8 cellular contexts compared by ENCODE assay signal in the genomic region with DNA sequence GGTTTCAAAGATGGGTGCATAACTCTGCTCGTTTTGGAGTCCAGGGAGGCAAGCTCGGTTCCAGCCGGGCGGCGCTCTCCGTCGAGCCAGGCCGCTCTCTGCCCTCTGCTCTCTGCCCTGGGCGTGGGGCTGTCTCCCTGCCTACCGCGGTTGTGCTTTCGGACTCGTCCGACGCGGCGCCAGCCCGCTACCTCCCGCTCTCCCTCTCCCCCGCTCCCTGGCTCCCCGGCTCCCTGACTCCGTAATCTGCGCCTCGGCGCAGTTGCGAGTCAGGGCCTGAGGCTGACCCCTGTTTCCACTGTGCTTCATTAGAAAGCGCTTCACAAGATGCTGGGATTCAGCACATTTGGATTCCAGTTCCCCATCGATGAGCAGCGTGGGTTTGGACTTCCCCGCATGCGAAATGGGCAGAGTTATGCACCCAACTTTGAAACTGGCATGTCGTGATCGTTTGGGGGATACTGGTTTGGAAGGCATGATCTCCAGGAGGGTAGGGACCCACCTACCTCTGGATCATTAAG. TPM values are rescaled to one million over a fixed set of nuclear protein-coding genes. Genes with fewer than 3 reads are reported as not detected.
DNase-seq lines count a peak whose midpoint lies in the region; ATAC-seq, FAIRE-seq and TF ChIP-seq lines count a peak whose summit lies in the region.

No MANE protein-coding gene starts in this region.

- H2AFZ ChIP-seq in H1 (ENCODE audit: low read length) = no peak overlapping the region

- H4K20me1 ChIP-seq in H1 (replicated peaks in 1 of 2; ENCODE audit: control insufficient read depth in 1 of 2, insufficient read depth in 2 of 2, low read length in 2 of 2) = peaks cover 7 to 26% of the 10 kb centered on the region in 2 experiments

- H4K91ac ChIP-seq in H1 (replicated peaks; ENCODE audit: insufficient read length, low read length) = peak overlapping the region; percentile 61

- H3K79me2 ChIP-seq in H1 (ENCODE audit: control insufficient read depth in 1 of 2, insufficient read depth in 2 of 2, low read length in 2 of 2) = peaks cover 34 to 55% of the 10 kb centered on the region in 2 experiments

- H3K36me3 ChIP-seq in H1 (ENCODE audit: control insufficient read depth in 2 of 4, insufficient read depth in 4 of 4, low read length in 3 of 4) (no peaks in the 10 kb centered on the region), mucosa of rectum (ENCODE audit: control insufficient read depth in 2 of 2, insufficient read depth in 2 of 2, low read length in 2 of 2) (no peaks in the 10 kb centered on the region)

- POLR2A ChIA-PET in A549 (lab: Yijun Ruan, JAX) = interaction anchor here (2.9 kb wide), 1 partner anchor 204 kb away, joined by 14 read pairs; no protein-coding TSS in a partner anchor
- POLR2A ChIA-PET in H1 (lab: Charles Lee; ENCODE audit: partially characterized antibody) = interaction anchor here (1.0 to 12.9 kb wide), 11 partner anchors 9 to 209 kb away, joined by 3 to 101 read pairs (median 7); no protein-coding TSS in a partner anchor

- 88% methylated on average over 33 of the region's 33 CpGs for WGBS in A549 (ENCODE audit: missing lambda C conversion rate)
- 9% methylated on average over 30 of the region's 33 CpGs; no CpG with 5 or more reads in 1 of the 2 experiments for WGBS in H1 (ENCODE audit: extremely low coverage in 1 of 2, insufficient coverage in 1 of 2, insufficient read length in 1 of 2, insufficient replicate concordance in 2 of 2, low coverage in 1 of 2, low lambda C conversion rate in 2 of 2, missing lambda C conversion rate in 1 of 2), 2 experiments

- H3K4me1 ChIP-seq in A549 = peaks cover 28% of the 10 kb centered on the region
- H3K4me1 ChIP-seq in H1 (replicated peaks in 1 of 4; ENCODE audit: control insufficient read depth in 3 of 4, insufficient read depth in 4 of 4, low read length in 3 of 4) = peaks cover 13 to 40% (median 33%) of the 10 kb centered on the region in 4 experiments
- peaks cover 15 to 27% of the 10 kb centered on the region in 2 donors for H3K4me1 ChIP-seq in mucosa of rectum (ENCODE audit: control insufficient read depth in 2 of 2, insufficient read depth in 2 of 2, low read length in 2 of 2)

- H4K5ac ChIP-seq in H1 (ENCODE audit: insufficient read length, low read depth, low read length) = peak overlapping the region; percentile 11

- H2AK5ac ChIP-seq in H1 (ENCODE audit: low read depth, low read length) = 0 out of 2 replicates have a peak overlapping the region, but pooled peaks have one; percentile 48

- H3K27ac ChIP-seq in A549 (peak overlapping the region; percentile 82 to 90), H1 (ENCODE audit: low read depth, low read length) (no peak overlapping the region), mucosa of rectum (ENCODE audit: low read depth in 2 of 2, low read length in 2 of 2) (peak overlapping the region; percentile 89 to 97)

- TF ChIP-seq CTCF in A549 (IDR thresholded peaks at IDR 0.05) = no peak
- no peak for TF ChIP-seq CTCF in LNCaP clone FGC (IDR thresholded peaks at IDR 0.05; ENCODE audit: control insufficient read depth, extremely low read depth, insufficient read depth)
- TF ChIP-seq CTCF in H1 (IDR thresholded peaks at IDR 0.05; ENCODE audit: control extremely low read depth in 1 of 3, insufficient read depth in 1 of 3, low read depth in 1 of 3, low read length in 3 of 3) = 0 out of 4 replicates have a peak, but pooled peaks of 1 of the 3 experiments have one; percentile 0

- H3K27me3 ChIP-seq in H1 (replicated peaks in 1 of 4; ENCODE audit: control insufficient read depth in 3 of 4, extremely low read depth in 1 of 4, insufficient read depth in 3 of 4, low read length in 3 of 4) = no peaks in the 10 kb centered on the region
- peaks cover 0 to 5% of the 10 kb centered on the region in 2 donors for H3K27me3 ChIP-seq in mucosa of rectum (ENCODE audit: control insufficient read depth in 2 of 2, insufficient read depth in 2 of 2, low read length in 2 of 2)

- ATAC-seq in A549 (0 out of 6 replicates have a peak, but pooled peaks of 1 of the 2 experiments have one; percentile 1), GM21529 (IDR thresholded peaks at IDR 0.05; ENCODE audit: unreplicated experiment) (no peak)

- DNase-seq in A549 (ENCODE audit: low read depth in 1 of 2, low spot score in 1 of 2) (no peak), LNCaP clone FGC (ENCODE audit: low read depth) (no peak), H1 (ENCODE audit: low read depth in 1 of 2, low spot score in 2 of 2) (no peak), RCC 7860 (ENCODE audit: low spot score) (no peak), NOMO-1 treated with dmso at 0.1 percent for 144 hours (lab: John Stamatoyannopoulos, UW; ENCODE audit: unreplicated experiment) (no peak), NCI-H774 (lab: John Stamatoyannopoulos, UW) (no peak)

- H3K23ac ChIP-seq in H1 (ENCODE audit: insufficient read length) = no peak overlapping the region

- TF ChIP-seq POLR2A in A549 (IDR thresholded peaks at IDR 0.05; ENCODE audit: low read length) = no peak
- no peak for TF ChIP-seq POLR2A in H1 (IDR thresholded peaks at IDR 0.05; ENCODE audit: control extremely low read depth in 1 of 2, low read depth in 2 of 2, low read length in 2 of 2)

- H3K4me2 ChIP-seq in A549 (peak overlapping the region; percentile 96), H1 (ENCODE audit: insufficient read depth in 1 of 2, low read depth in 2 of 2, low read length in 2 of 2) (peak overlapping the region; percentile 86 to 95)

- CTCF ChIA-PET in A549 (lab: Yijun Ruan, JAX) = interaction anchor here (1.0 to 4.6 kb wide), 4 partner anchors 50 to 203 kb away, joined by 3 to 53 read pairs (median 18); no protein-coding TSS in a partner anchor
- CTCF ChIA-PET in H1 (lab: Charles Lee; ENCODE audit: partially characterized antibody) = interaction anchor here (0.7 to 10.2 kb wide), 7 partner anchors 16 to 203 kb away, joined by 3 to 107 read pairs (median 5); no protein-coding TSS in a partner anchor

- TF ChIP-seq EP300 in A549 (IDR thresholded peaks at IDR 0.05) = no peak
- no peak for TF ChIP-seq EP300 in H1 (IDR thresholded peaks at IDR 0.05; ENCODE audit: borderline replicate concordance in 1 of 2, low read depth in 2 of 2, low read length in 2 of 2)

- H3K56ac ChIP-seq in H1 (replicated peaks; ENCODE audit: insufficient read length, low read depth, low read length) = no peak overlapping the region

- no peaks in the 10 kb centered on the region for H3K9me3 ChIP-seq in A549
- H3K9me3 ChIP-seq in H1 (ENCODE audit: insufficient read depth in 2 of 2, low read depth in 1 of 2, low read length in 1 of 2) = no peaks in the 10 kb centered on the region
- no peaks in the 10 kb centered on the region for H3K9me3 ChIP-seq in mucosa of rectum (ENCODE audit: control insufficient read depth in 2 of 2, low read length in 2 of 2)

- no peak overlapping the region for H3K14ac ChIP-seq in H1 (ENCODE audit: insufficient read length)

- H2BK12ac ChIP-seq in H1 (ENCODE audit: low read depth, low read length) = peak overlapping the region; percentile 84; the same call in 1 of the 2 replicates

- TF ChIP-seq RAD21 in A549 (conservative IDR thresholded peaks at IDR 0.05 in 1 of 2, IDR thresholded peaks at IDR 0.05 in 1 of 2) (no peak), H1 (IDR thresholded peaks at IDR 0.05 in 1 of 2, conservative IDR thresholded peaks at IDR 0.05 in 1 of 2; ENCODE audit: low read depth in 2 of 2, low read length in 2 of 2) (0 out of 4 replicates have a peak, but pooled peaks of 1 of the 2 experiments have one; percentile 7)

- peaks cover 27% of the 10 kb centered on the region for H3K23me2 ChIP-seq in H1 (ENCODE audit: low read depth, low read length)

- no peak overlapping the region for H2BK5ac ChIP-seq in H1 (ENCODE audit: low read depth, low read length)

- FAIRE-seq in A549 (lab: Jason Lieb, UNC) (no peak), H1 (lab: Jason Lieb, UNC) (no peak), RCC 7860 (lab: Jason Lieb, UNC) (no peak)

- H2BK15ac ChIP-seq in H1 (ENCODE audit: low read length) = peak overlapping the region; percentile 81; the same call in 1 of the 2 replicates

- H3K79me1 ChIP-seq in H1 (ENCODE audit: low read depth, low read length) = peaks cover 9% of the 10 kb centered on the region; the same call in 1 of the 2 replicates

- peak overlapping the region; percentile 75; the same call in 1 of the 2 replicates for H2BK20ac ChIP-seq in H1 (ENCODE audit: low read length)

- H3K4me3 ChIP-seq in A549 = peak overlapping the region; percentile 86
- H3K4me3 ChIP-seq in LNCaP clone FGC (ENCODE audit: low read depth, low read length) = peak overlapping the region; percentile 89
- peak overlapping the region; percentile 90 to 98 (median 94) for H3K4me3 ChIP-seq in H1 (ENCODE audit: extremely low read depth in 1 of 4, insufficient read depth in 2 of 4, low read depth in 3 of 4, low read length in 4 of 4)
- H3K4me3 ChIP-seq in mucosa of rectum (ENCODE audit: low read length in 2 of 2) = peak overlapping the region; percentile 82 to 100

- peak overlapping the region; percentile 90 for H3K18ac ChIP-seq in H1 (ENCODE audit: extremely low read depth, low read length)

- H3K9ac ChIP-seq in H1 (replicated peaks in 1 of 4; ENCODE audit: extremely low read depth in 1 of 4, low read depth in 3 of 4, low read length in 3 of 4) (peak overlapping the region in 3 of 4 experiments; percentile 59 to 70 (median 65); a peak in 6 of 7 replicates), mucosa of rectum (ENCODE audit: low read depth in 1 of 2, low read length in 2 of 2) (peak overlapping the region; percentile 72 to 73)

- H4K8ac ChIP-seq in H1 (ENCODE audit: extremely low read depth, insufficient read depth, low read length) = peak overlapping the region; percentile 69; the same call in 1 of the 2 replicates

- H3K4ac ChIP-seq in H1 (replicated peaks; ENCODE audit: insufficient read length, low read depth, low read length) = peak overlapping the region; percentile 15

- peak overlapping the region; percentile 48 for H2BK120ac ChIP-seq in H1 (replicated peaks; ENCODE audit: low read depth, low read length)

TF ChIP-seq in A549, 52 proteins besides CTCF, POLR2A, EP300 and RAD21 (continues in another document):
- no peak for TF ChIP-seq RFX5 (IDR thresholded peaks at IDR 0.05)

RNA-seq across cellular contexts. Expression of a gene that starts 2.3 kb away (rescaled TPM):
- 9.8 TPM in 2 replicates for polyA plus RNA-seq in A549 (2011; rRNA removed)
- 12.0 and 16.0 TPM in 2 replicates for polyA plus RNA-seq in A549 (2012; cell fraction: cytosol; rRNA removed)
- 39.1 and 39.4 TPM in 2 replicates for polyA plus RNA-seq in A549 (2012; cell fraction: nucleus; rRNA removed)
- 6.8 to 7.3 TPM (median 7.0 TPM) in 3 replicates for polyA plus RNA-seq in A549 (2017; fragmentation: RNase III; extraction: RNeasy Plus Mini Kit Qiagen cat#74134 plus additional on column Dnase treatment)
- 15.7 and 17.6 TPM in 2 replicates for polyA minus RNA-seq in A549 (2011; rRNA and poly(A)+ RNA removed)
- total RNA-seq in H1 (2021; fragmentation: NEBNext Ultra II Directional; extraction: Animal tissue kit (Norgen Biotek cat#: 25700)) = 173 and 180 TPM in 2 replicates
- polyA plus RNA-seq in H1 (2011; rRNA removed) = 113 and 169 TPM in 2 replicates
- 96.2 TPM for polyA plus RNA-seq in H1 (2011; cell fraction: cytosol; rRNA removed)
- 219 TPM for polyA plus RNA-seq in H1 (2011; cell fraction: nucleus; rRNA removed)
- polyA plus RNA-seq in H1 (2012, experiment 1 of 2) = 59.8 to 90.9 TPM (median 83.4 TPM) in 4 replicates
- polyA plus RNA-seq in H1 (2012, experiment 2 of 2) = 63.6 TPM
- 44.3 TPM for polyA plus RNA-seq in H1 (2013, experiment 1 of 2)
- 44.2 TPM for polyA plus RNA-seq in H1 (2013, experiment 2 of 2)
- polyA minus RNA-seq in H1 (2011; rRNA and poly(A)+ RNA removed) = 81.6 and 128 TPM in 2 replicates
- 90.1 TPM for polyA minus RNA-seq in H1 (2011; cell fraction: cytosol; rRNA and poly(A)+ RNA removed)
- polyA minus RNA-seq in H1 (2011; cell fraction: nucleus; rRNA and poly(A)+ RNA removed) = 162 TPM
